ENCODE assay signal across 9 cellular contexts in the genomic region with DNA sequence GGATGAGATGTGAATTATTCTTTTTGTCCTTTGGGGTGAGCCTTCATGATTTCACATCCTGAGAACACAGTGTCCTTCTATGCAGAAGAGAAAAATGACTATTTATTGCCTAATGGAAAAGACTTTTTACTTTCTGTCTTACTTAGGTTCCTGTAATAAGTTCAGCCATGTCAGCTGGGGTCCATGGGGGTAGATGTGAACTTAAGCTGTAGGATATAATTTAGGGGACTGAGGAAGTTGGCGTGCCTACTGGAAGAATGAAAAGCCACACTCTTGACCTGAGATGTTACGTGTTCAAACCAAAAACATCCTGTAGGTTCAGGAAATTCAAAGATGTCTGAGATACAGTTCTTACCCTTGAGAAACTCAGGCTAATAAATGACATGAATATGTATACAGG.
"Had no signal": no experiment of that assay in that cellular context is flagged by ENCODE, and none has a peak within 500 bp of the region (broad histone marks: within the 10 kb centered on the region; RNA-seq: fewer than 3 reads in every experiment).

No MANE protein-coding gene starts in this region.

- H3K9ac ChIP-seq: GM23248 had no signal

- H3K9me3 ChIP-seq: HAP-1 had no signal

- FAIRE-seq: HepG2, HTR-8/SVneo, K562 had no signal

- H3K36me3 ChIP-seq: HAP-1 had no signal

- H3K27ac ChIP-seq: GM23248 had no signal

- H2AFZ ChIP-seq: GM23248 had no signal

- H3K4me1 ChIP-seq: HAP-1 had no signal

- DNase-seq: GM23248, GOT3, H7, KG1 had no signal

- ATAC-seq: HCT116, HepG2, K562 had no signal

- H3K4me3 ChIP-seq: GM23248, HAP-1, K562 had no signal
